1 cellular context compared by ENCODE assay signal in the genomic region with DNA sequence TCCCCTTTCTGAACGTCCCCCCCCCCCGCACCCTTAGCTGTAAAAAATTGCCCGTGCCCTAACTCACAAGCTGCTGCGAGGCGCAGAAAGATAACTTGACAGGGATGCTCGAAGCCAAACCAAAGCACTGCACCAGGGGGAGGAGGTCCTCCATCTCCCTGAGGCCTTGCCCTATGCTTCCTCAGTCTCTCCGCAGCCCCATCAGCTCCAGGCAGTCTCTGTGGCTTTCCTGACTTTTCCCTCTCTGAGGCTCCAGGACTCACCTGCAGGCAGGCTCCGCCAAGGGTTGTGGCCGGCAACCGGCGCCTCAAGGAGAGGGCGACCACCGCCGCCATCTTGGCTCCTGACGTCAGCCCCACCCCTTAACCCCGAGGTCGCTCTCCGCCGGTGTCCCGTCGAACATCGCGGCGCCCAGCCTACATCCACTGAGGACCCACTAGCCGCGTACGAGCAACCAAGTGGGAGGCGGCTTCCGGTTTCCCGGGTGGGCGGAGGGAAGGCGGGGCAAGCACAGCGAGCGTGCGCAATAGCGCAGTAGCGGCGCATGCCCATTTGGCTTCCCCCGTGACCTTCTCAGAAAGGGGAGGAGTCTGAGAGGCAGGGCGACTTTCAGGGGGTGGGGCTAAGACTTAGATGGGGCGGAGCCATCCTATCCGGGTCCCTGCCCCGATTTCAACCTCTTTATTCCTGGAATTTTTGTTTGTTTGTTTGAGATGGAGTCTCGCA.
TF ChIP-seq lines count a peak whose summit lies in the region.

A gene (minus strand): TSS at position 348 of the 726 bp plus-strand sequence. CDS start 13 bp downstream, at position 335.

TF ChIP-seq in HepG2, 621 proteins besides CTCF, POLR2A, EP300 and RAD21 (continued from another document and continues in another):
- TF ChIP-seq, protein P1, sequence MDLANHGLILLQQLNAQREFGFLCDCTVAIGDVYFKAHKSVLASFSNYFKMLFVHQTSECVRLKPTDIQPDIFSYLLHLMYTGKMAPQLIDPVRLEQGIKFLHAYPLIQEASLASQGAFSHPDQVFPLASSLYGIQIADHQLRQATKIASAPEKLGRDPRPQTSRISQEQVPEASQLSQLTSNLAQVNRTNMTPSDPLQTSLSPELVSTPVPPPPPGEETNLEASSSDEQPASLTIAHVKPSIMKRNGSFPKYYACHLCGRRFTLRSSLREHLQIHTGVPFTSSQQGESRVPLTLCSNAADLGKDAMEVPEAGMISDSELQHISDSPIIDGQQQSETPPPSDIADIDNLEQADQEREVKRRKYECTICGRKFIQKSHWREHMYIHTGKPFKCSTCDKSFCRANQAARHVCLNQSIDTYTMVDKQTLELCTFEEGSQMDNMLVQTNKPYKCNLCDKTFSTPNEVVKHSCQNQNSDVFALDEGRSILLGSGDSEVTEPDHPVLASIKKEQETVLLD (CRISPR knock-in tag; IDR thresholded peaks at IDR 0.05; ENCODE audit: low read depth) = peak; percentile 78; the same call in 1 of the 2 replicates
- TF ChIP-seq, protein P2, sequence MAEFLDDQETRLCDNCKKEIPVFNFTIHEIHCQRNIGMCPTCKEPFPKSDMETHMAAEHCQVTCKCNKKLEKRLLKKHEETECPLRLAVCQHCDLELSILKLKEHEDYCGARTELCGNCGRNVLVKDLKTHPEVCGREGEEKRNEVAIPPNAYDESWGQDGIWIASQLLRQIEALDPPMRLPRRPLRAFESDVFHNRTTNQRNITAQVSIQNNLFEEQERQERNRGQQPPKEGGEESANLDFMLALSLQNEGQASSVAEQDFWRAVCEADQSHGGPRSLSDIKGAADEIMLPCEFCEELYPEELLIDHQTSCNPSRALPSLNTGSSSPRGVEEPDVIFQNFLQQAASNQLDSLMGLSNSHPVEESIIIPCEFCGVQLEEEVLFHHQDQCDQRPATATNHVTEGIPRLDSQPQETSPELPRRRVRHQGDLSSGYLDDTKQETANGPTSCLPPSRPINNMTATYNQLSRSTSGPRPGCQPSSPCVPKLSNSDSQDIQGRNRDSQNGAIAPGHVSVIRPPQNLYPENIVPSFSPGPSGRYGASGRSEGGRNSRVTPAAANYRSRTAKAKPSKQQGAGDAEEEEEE (CRISPR knock-in tag; IDR thresholded peaks at IDR 0.05; ENCODE audit: borderline replicate concordance) = no peak; the same call in 1 of the 2 replicates
- TF ChIP-seq NFYB (CRISPR knock-in tag; IDR thresholded peaks at IDR 0.05) (peak; percentile 51), MXD4 (CRISPR knock-in tag; IDR thresholded peaks at IDR 0.05) (no peak), ZNF605 (CRISPR knock-in tag; IDR thresholded peaks at IDR 0.05) (peak; percentile 71; the same call in 1 of the 2 replicates), ARNT2 (CRISPR knock-in tag; IDR thresholded peaks at IDR 0.05; ENCODE audit: low read depth) (no peak), ERF (CRISPR knock-in tag; IDR thresholded peaks at IDR 0.05) (peak; percentile 75), NPAS2 (CRISPR knock-in tag; IDR thresholded peaks at IDR 0.05; ENCODE audit: borderline replicate concordance) (no peak), ZNF589 (CRISPR knock-in tag; conservative IDR thresholded peaks at IDR 0.05) (0 out of 2 replicates have a peak, but pooled peaks have one; percentile 34), NFATC3 (CRISPR knock-in tag; IDR thresholded peaks at IDR 0.05) (no peak), ZMYM4 (CRISPR knock-in tag; IDR thresholded peaks at IDR 0.05) (peak; percentile 49; the same call in 1 of the 2 replicates), NFE2 (CRISPR knock-in tag; IDR thresholded peaks at IDR 0.05) (no peak), JUNB (CRISPR knock-in tag; IDR thresholded peaks at IDR 0.05; ENCODE audit: borderline replicate concordance) (no peak), MTA3 (CRISPR knock-in tag; IDR thresholded peaks at IDR 0.05) (no peak), ZNF501 (CRISPR knock-in tag; IDR thresholded peaks at IDR 0.05) (peak; percentile 87), GZF1 (CRISPR knock-in tag; IDR thresholded peaks at IDR 0.05) (no peak), SOX5 (CRISPR knock-in tag; IDR thresholded peaks at IDR 0.05; ENCODE audit: borderline replicate concordance) (peak; percentile 35; the same call in 1 of the 2 replicates), MAFK (conservative IDR thresholded peaks at IDR 0.05 in 1 of 2, IDR thresholded peaks at IDR 0.05 in 1 of 2; ENCODE audit: low read length in 2 of 2) (no peak), ATF7 (IDR thresholded peaks at IDR 0.05) (no peak), ATF7 (CRISPR knock-in tag; IDR thresholded peaks at IDR 0.05) (no peak), PHF21A (CRISPR knock-in tag; IDR thresholded peaks at IDR 0.05) (no peak), SSRP1 (CRISPR knock-in tag; IDR thresholded peaks at IDR 0.05) (no peak), ZNF891 (CRISPR knock-in tag; IDR thresholded peaks at IDR 0.05) (0 out of 2 replicates have a peak, but pooled peaks have one; percentile 43), HDAC1 (CRISPR knock-in tag; IDR thresholded peaks at IDR 0.05) (peak; percentile 94), SAP130 (CRISPR knock-in tag; IDR thresholded peaks at IDR 0.05; ENCODE audit: low read depth) (peak; percentile 86), ZNF629 (CRISPR knock-in tag; conservative IDR thresholded peaks at IDR 0.05) (no peak)
- TF ChIP-seq, protein P3, sequence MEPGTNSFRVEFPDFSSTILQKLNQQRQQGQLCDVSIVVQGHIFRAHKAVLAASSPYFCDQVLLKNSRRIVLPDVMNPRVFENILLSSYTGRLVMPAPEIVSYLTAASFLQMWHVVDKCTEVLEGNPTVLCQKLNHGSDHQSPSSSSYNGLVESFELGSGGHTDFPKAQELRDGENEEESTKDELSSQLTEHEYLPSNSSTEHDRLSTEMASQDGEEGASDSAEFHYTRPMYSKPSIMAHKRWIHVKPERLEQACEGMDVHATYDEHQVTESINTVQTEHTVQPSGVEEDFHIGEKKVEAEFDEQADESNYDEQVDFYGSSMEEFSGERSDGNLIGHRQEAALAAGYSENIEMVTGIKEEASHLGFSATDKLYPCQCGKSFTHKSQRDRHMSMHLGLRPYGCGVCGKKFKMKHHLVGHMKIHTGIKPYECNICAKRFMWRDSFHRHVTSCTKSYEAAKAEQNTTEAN (CRISPR knock-in tag; conservative IDR thresholded peaks at IDR 0.05) = no peak
- TF ChIP-seq, protein P4, sequence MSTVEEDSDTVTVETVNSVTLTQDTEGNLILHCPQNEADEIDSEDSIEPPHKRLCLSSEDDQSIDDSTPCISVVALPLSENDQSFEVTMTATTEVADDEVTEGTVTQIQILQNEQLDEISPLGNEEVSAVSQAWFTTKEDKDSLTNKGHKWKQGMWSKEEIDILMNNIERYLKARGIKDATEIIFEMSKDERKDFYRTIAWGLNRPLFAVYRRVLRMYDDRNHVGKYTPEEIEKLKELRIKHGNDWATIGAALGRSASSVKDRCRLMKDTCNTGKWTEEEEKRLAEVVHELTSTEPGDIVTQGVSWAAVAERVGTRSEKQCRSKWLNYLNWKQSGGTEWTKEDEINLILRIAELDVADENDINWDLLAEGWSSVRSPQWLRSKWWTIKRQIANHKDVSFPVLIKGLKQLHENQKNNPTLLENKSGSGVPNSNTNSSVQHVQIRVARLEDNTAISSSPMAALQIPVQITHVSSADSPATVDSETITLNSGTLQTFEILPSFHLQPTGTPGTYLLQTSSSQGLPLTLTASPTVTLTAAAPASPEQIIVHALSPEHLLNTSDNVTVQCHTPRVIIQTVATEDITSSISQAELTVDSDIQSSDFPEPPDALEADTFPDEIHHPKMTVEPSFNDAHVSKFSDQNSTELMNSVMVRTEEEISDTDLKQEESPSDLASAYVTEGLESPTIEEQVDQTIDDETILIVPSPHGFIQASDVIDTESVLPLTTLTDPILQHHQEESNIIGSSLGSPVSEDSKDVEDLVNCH (CRISPR knock-in tag; IDR thresholded peaks at IDR 0.05) = no peak
- TF ChIP-seq, protein P5, sequence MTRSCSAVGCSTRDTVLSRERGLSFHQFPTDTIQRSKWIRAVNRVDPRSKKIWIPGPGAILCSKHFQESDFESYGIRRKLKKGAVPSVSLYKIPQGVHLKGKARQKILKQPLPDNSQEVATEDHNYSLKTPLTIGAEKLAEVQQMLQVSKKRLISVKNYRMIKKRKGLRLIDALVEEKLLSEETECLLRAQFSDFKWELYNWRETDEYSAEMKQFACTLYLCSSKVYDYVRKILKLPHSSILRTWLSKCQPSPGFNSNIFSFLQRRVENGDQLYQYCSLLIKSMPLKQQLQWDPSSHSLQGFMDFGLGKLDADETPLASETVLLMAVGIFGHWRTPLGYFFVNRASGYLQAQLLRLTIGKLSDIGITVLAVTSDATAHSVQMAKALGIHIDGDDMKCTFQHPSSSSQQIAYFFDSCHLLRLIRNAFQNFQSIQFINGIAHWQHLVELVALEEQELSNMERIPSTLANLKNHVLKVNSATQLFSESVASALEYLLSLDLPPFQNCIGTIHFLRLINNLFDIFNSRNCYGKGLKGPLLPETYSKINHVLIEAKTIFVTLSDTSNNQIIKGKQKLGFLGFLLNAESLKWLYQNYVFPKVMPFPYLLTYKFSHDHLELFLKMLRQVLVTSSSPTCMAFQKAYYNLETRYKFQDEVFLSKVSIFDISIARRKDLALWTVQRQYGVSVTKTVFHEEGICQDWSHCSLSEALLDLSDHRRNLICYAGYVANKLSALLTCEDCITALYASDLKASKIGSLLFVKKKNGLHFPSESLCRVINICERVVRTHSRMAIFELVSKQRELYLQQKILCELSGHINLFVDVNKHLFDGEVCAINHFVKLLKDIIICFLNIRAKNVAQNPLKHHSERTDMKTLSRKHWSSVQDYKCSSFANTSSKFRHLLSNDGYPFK (CRISPR knock-in tag; IDR thresholded peaks at IDR 0.05; ENCODE audit: borderline replicate concordance) = peak; percentile 93; the same call in 1 of the 2 replicates
- TF ChIP-seq, protein P6, sequence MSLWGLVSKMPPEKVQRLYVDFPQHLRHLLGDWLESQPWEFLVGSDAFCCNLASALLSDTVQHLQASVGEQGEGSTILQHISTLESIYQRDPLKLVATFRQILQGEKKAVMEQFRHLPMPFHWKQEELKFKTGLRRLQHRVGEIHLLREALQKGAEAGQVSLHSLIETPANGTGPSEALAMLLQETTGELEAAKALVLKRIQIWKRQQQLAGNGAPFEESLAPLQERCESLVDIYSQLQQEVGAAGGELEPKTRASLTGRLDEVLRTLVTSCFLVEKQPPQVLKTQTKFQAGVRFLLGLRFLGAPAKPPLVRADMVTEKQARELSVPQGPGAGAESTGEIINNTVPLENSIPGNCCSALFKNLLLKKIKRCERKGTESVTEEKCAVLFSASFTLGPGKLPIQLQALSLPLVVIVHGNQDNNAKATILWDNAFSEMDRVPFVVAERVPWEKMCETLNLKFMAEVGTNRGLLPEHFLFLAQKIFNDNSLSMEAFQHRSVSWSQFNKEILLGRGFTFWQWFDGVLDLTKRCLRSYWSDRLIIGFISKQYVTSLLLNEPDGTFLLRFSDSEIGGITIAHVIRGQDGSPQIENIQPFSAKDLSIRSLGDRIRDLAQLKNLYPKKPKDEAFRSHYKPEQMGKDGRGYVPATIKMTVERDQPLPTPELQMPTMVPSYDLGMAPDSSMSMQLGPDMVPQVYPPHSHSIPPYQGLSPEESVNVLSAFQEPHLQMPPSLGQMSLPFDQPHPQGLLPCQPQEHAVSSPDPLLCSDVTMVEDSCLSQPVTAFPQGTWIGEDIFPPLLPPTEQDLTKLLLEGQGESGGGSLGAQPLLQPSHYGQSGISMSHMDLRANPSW (CRISPR knock-in tag; IDR thresholded peaks at IDR 0.05; ENCODE audit: borderline replicate concordance) = no peak
- TF ChIP-seq, protein P7, sequence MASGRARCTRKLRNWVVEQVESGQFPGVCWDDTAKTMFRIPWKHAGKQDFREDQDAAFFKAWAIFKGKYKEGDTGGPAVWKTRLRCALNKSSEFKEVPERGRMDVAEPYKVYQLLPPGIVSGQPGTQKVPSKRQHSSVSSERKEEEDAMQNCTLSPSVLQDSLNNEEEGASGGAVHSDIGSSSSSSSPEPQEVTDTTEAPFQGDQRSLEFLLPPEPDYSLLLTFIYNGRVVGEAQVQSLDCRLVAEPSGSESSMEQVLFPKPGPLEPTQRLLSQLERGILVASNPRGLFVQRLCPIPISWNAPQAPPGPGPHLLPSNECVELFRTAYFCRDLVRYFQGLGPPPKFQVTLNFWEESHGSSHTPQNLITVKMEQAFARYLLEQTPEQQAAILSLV (CRISPR knock-in tag; IDR thresholded peaks at IDR 0.05; ENCODE audit: borderline replicate concordance) = peak; percentile 87; the same call in 1 of the 2 replicates
- TF ChIP-seq, protein P8, sequence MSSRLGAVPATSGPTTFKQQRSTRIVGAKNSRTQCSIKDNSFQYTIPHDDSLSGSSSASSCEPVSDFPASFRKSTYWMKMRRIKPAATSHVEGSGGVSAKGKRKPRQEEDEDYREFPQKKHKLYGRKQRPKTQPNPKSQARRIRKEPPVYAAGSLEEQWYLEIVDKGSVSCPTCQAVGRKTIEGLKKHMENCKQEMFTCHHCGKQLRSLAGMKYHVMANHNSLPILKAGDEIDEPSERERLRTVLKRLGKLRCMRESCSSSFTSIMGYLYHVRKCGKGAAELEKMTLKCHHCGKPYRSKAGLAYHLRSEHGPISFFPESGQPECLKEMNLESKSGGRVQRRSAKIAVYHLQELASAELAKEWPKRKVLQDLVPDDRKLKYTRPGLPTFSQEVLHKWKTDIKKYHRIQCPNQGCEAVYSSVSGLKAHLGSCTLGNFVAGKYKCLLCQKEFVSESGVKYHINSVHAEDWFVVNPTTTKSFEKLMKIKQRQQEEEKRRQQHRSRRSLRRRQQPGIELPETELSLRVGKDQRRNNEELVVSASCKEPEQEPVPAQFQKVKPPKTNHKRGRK (CRISPR knock-in tag; IDR thresholded peaks at IDR 0.05) = no peak
- TF ChIP-seq, protein P9, sequence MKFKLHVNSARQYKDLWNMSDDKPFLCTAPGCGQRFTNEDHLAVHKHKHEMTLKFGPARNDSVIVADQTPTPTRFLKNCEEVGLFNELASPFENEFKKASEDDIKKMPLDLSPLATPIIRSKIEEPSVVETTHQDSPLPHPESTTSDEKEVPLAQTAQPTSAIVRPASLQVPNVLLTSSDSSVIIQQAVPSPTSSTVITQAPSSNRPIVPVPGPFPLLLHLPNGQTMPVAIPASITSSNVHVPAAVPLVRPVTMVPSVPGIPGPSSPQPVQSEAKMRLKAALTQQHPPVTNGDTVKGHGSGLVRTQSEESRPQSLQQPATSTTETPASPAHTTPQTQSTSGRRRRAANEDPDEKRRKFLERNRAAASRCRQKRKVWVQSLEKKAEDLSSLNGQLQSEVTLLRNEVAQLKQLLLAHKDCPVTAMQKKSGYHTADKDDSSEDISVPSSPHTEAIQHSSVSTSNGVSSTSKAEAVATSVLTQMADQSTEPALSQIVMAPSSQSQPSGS (CRISPR knock-in tag; IDR thresholded peaks at IDR 0.05) = peak; percentile 72
- TF ChIP-seq, protein P10, sequence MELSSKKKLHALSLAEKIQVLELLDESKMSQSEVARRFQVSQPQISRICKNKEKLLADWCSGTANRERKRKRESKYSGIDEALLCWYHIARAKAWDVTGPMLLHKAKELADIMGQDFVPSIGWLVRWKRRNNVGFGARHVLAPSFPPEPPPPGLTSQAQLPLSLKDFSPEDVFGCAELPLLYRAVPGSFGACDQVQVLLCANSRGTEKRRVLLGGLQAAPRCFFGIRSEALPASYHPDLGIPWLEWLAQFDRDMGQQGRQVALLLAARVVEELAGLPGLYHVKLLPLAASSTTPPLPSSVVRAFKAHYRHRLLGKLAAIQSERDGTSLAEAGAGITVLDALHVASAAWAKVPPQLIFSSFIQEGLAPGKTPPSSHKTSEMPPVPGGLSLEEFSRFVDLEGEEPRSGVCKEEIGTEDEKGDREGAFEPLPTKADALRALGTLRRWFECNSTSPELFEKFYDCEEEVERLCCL (CRISPR knock-in tag; IDR thresholded peaks at IDR 0.05; ENCODE audit: borderline replicate concordance) = no peak
- TF ChIP-seq, protein P11, sequence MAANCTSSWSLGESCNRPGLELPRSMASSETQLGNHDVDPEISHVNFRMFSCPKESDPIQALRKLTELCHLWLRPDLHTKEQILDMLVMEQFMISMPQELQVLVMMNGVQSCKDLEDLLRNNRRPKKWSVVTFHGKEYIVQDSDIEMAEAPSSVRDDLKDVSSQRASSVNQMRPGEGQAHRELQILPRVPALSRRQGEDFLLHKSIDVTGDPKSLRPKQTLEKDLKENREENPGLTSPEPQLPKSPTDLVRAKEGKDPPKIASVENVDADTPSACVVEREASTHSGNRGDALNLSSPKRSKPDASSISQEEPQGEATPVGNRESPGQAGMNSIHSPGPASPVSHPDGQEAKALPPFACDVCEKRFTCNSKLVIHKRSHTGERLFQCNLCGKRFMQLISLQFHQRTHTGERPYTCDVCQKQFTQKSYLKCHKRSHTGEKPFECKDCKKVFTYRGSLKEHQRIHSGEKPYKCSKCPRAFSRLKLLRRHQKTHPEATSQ (CRISPR knock-in tag; IDR thresholded peaks at IDR 0.05; ENCODE audit: borderline replicate concordance) = no peak
